10 cellular contexts compared by ENCODE assay signal in genomic region chr6:21438986-21439352, GRCh38.
DNase-seq lines count a peak whose midpoint lies in the region; ATAC-seq and TF ChIP-seq lines count a peak whose summit lies in the region.
"Had no signal": no experiment of that assay in that cellular context is flagged by ENCODE, and none has a peak within 500 bp of the region (broad histone marks: within the 10 kb centered on the region; RNA-seq: fewer than 3 reads in every experiment).

No MANE protein-coding gene starts in this region.

- H3K27me3 ChIP-seq in GM23338 (ENCODE audit: insufficient read depth) (no peaks in the 10 kb centered on the region), right atrium auricular region (no peaks in the 10 kb centered on the region)
- H3K27me3 ChIP-seq: SJSA1 had no signal

- no peak for TF ChIP-seq CTCF in activated CD8-positive, alpha-beta T cell treated with anti-CD3 and anti-CD28 coated beads for 36 hours (IDR thresholded peaks at IDR 0.05)
- TF ChIP-seq CTCF in GM23338 (conservative IDR thresholded peaks at IDR 0.05; ENCODE audit: low read depth in 2 of 2) (no peak), right atrium auricular region (IDR thresholded peaks at IDR 0.05) (no peak)

- DNase-seq in Daoy (ENCODE audit: low read depth), result peak; percentile 49
- DNase-seq in activated CD8-positive, alpha-beta T cell treated with anti-CD3 and anti-CD28 coated beads for 36 hours, result peak; percentile 6
- DNase-seq in GM23338 (ENCODE audit: low spot score), result no peak
- DNase-seq in NCI-H69 (lab: John Stamatoyannopoulos, UW), result no peak
- no peak for DNase-seq in right atrium auricular region (ENCODE audit: low spot score)
- DNase-seq in NCI-H748 (lab: John Stamatoyannopoulos, UW; ENCODE audit: unreplicated experiment), result no peak

- H3K79me2 ChIP-seq in GM23338 (replicated peaks; ENCODE audit: insufficient read depth), result no peaks in the 10 kb centered on the region

- no peaks in the 10 kb centered on the region for H3F3A ChIP-seq in GM23338 (replicated peaks; ENCODE audit: low read depth)

- H3K27ac ChIP-seq in GM23338 (ENCODE audit: low read depth), result no peak overlapping the region
- H3K27ac ChIP-seq in right atrium auricular region, result no peak overlapping the region
- H3K27ac ChIP-seq: SJSA1 had no signal

- H3K27me3 Mint-ChIP-seq in activated CD8-positive, alpha-beta T cell treated with anti-CD3 and anti-CD28 coated beads for 36 hours, result peaks cover 10% of the 10 kb centered on the region
- H3K27me3 Mint-ChIP-seq in GM23338 (ENCODE audit: insufficient read depth, low read depth, poor library complexity), result no peaks in the 10 kb centered on the region

- CTCF ChIA-PET in activated CD8-positive, alpha-beta T cell treated with anti-CD3 and anti-CD28 coated beads for 36 hours (lab: Charles Lee), result no interaction called here

- no peak overlapping the region for H3K4me3 Mint-ChIP-seq in activated CD8-positive, alpha-beta T cell treated with anti-CD3 and anti-CD28 coated beads for 36 hours
- H3K4me3 Mint-ChIP-seq in GM23338, result no peak overlapping the region

- H3K4me3 ChIP-seq in GM23338, result no peak overlapping the region
- no peak overlapping the region for H3K4me3 ChIP-seq in right atrium auricular region
- H3K4me3 ChIP-seq: SJSA1 had no signal

- H2AFZ ChIP-seq in GM23338, result no peak overlapping the region; the same call in 1 of the 2 replicates

- H3K4me1 ChIP-seq in GM23338 (ENCODE audit: insufficient read depth) (peaks cover 6% of the 10 kb centered on the region), right atrium auricular region (no peaks in the 10 kb centered on the region)
- H3K4me1 ChIP-seq: SJSA1 had no signal

- intact Hi-C loops in activated CD8-positive, alpha-beta T cell treated with anti-CD3 and anti-CD28 coated beads for 36 hours (cut with micrococcal nuclease), result loop anchor here (5.0 kb wide), 1 partner anchor 148 kb away; no protein-coding TSS in a partner anchor

- no peaks in the 10 kb centered on the region for H4K20me1 ChIP-seq in GM23338 (replicated peaks; ENCODE audit: insufficient read depth)

- H3K9me3 ChIP-seq in right atrium auricular region, result no peaks in the 10 kb centered on the region
- H3K9me3 ChIP-seq: SJSA1 had no signal

- H3K9me3 Mint-ChIP-seq in activated CD8-positive, alpha-beta T cell treated with anti-CD3 and anti-CD28 coated beads for 36 hours, result no peaks in the 10 kb centered on the region
- no peaks in the 10 kb centered on the region; the same call in 2 of the 3 replicates for H3K9me3 Mint-ChIP-seq in GM23338

- H3K9me2 ChIP-seq in GM23338 (ENCODE audit: insufficient read depth), result peaks cover 9% of the 10 kb centered on the region; the same call in 1 of the 2 replicates

- no peaks in the 10 kb centered on the region for H3K36me3 ChIP-seq in GM23338 (ENCODE audit: insufficient read depth)
- H3K36me3 ChIP-seq in right atrium auricular region, result no peaks in the 10 kb centered on the region
- H3K36me3 ChIP-seq: SJSA1 had no signal

- peak; percentile 50 for ATAC-seq in GM21360 (IDR thresholded peaks at IDR 0.05; ENCODE audit: unreplicated experiment)
- peak; percentile 67 for ATAC-seq in HG03378 (IDR thresholded peaks at IDR 0.05; ENCODE audit: unreplicated experiment)
- peak; percentile 50 for ATAC-seq in activated CD8-positive, alpha-beta T cell treated with anti-CD3 and anti-CD28 coated beads for 36 hours
- ATAC-seq in GM23338, result no peak
- ATAC-seq: sciatic nerve had no signal

- no peaks in the 10 kb centered on the region for H3K36me3 Mint-ChIP-seq in activated CD8-positive, alpha-beta T cell treated with anti-CD3 and anti-CD28 coated beads for 36 hours (ENCODE audit: low read depth)
- H3K36me3 Mint-ChIP-seq in GM23338 (ENCODE audit: low read depth), result no peaks in the 10 kb centered on the region

- no peak overlapping the region for H3K4me2 ChIP-seq in GM23338

- H3K27ac Mint-ChIP-seq in activated CD8-positive, alpha-beta T cell treated with anti-CD3 and anti-CD28 coated beads for 36 hours, result no peak overlapping the region
- H3K27ac Mint-ChIP-seq in GM23338, result no peak overlapping the region

- peaks cover 25% of the 10 kb centered on the region for H3K4me1 Mint-ChIP-seq in activated CD8-positive, alpha-beta T cell treated with anti-CD3 and anti-CD28 coated beads for 36 hours (ENCODE audit: low read depth)
- no peaks in the 10 kb centered on the region; the same call in 2 of the 3 replicates for H3K4me1 Mint-ChIP-seq in GM23338

- POLR2A ChIA-PET in activated CD8-positive, alpha-beta T cell treated with anti-CD3 and anti-CD28 coated beads for 36 hours (lab: Charles Lee), result no interaction called here

TF ChIP-seq in GM23338, 12 proteins besides CTCF, POLR2A, EP300 and RAD21:
- no peak for TF ChIP-seq EZH2 (IDR thresholded peaks at IDR 0.05; ENCODE audit: low read depth, unreplicated experiment)
- no peak for TF ChIP-seq POLR2AphosphoS5 (IDR thresholded peaks at IDR 0.05; ENCODE audit: low read depth)
- TF ChIP-seq STAT1 (IDR thresholded peaks at IDR 0.05; ENCODE audit: unreplicated experiment), result no peak
- TF ChIP-seq ZNF331 (CRISPR knock-in tag; IDR thresholded peaks at IDR 0.05; ENCODE audit: low read depth), result no peak
- no peak for TF ChIP-seq ZNF462 (CRISPR knock-in tag; IDR thresholded peaks at IDR 0.05)
- no peak for TF ChIP-seq EZH2phosphoT487 (IDR thresholded peaks at IDR 0.05; ENCODE audit: unreplicated experiment)
- TF ChIP-seq CREB1 (CRISPR knock-in tag; IDR thresholded peaks at IDR 0.05; ENCODE audit: low read depth), result no peak

Comparison
In these comparisons a context has a peak if more than half of its experiments do, and no peak if none do; other contexts are left out.
1. DNase-seq: peak in Daoy (single experiment) and activated CD8-positive, alpha-beta T cell treated with anti-CD3 and anti-CD28 coated beads for 36 hours (single experiment); none in GM23338 (single experiment), NCI-H69 (single experiment), right atrium auricular region (single experiment) and NCI-H748 (single experiment).